In the genomic region with DNA sequence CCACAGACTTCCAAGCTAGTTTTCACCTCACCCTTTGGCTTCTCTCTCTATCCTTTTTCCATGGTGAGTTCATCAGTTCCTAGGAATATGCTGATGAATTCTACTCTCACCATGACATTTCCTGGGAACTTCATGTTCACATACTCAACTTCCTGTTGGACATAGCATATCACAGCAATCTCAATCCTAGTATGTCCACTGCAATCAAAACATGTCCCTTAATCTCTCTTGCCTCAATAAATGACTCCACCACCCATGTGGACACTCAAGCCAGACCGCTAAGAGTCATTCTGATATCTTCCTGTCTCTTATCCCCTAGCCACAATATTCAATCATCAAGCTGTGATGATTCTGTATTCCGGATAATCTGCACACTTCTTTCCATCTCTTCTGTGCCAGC, we compare ENCODE assay signal across 1 cellular context.
TF ChIP-seq lines count a peak whose summit lies in the region.

No MANE protein-coding gene starts in this region.

TF ChIP-seq in H1, 55 proteins besides CTCF, POLR2A, EP300 and RAD21:
- TF ChIP-seq SP2 (IDR thresholded peaks at IDR 0.05; ENCODE audit: low read length) (no peak), GTF2F1 (IDR thresholded peaks at IDR 0.05; ENCODE audit: borderline replicate concordance, low read depth, low read length) (no peak), ATF2 (IDR thresholded peaks at IDR 0.05; ENCODE audit: low read length) (no peak)
